In the genomic region with DNA sequence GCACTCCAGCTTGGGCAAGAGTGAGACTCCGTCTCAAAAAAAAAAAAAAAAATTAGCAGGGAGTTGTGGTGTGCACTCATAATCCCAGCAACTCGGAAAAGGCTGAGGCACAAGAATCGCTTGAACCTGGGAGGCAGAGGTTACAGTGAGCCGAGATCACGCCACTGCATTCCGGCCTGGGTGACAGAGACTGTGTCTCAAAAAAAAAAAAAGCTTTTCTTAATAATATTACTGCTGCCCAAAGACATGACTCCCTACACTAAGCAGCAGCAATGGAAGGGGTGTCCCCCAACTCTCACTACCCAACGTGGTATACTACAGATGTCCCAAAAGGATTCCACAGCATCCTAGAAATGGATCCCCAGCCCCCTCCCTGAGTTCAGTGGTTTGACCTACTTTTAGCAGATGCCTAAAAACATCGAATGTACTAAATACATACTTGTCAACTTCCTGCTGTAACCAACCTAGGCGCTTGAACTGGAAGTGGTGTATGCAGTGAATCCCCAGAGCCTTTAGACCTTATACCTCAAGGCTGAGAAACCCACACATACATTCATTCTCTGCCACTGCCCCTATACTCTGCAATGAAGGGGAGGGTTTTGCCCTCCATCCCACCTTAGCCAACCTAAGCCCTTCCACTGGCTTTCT, we compare ENCODE assay signal across 19 cellular contexts. TPM values are rescaled to one million over a fixed set of nuclear protein-coding genes. Genes with fewer than 3 reads are reported as not detected.
A peak's percentile ranks its signal among the peaks of the same experiment; 100 is the strongest.
DNase-seq lines count a peak whose midpoint lies in the region; ATAC-seq and TF ChIP-seq lines count a peak whose summit lies in the region.
"Had no signal": no experiment of that assay in that cellular context is flagged by ENCODE, and none has a peak within 500 bp of the region (broad histone marks: within the 10 kb centered on the region; RNA-seq: fewer than 3 reads in every experiment).

No MANE protein-coding gene starts in this region.

- peaks cover 49% of the 10 kb centered on the region for H3K36me3 Mint-ChIP-seq in activated CD4-positive, alpha-beta T cell treated with anti-CD3 and anti-CD28 coated beads, Interleukin-2, amount 10 ng/mL, durations not matched to agents 24 days and 14 days (ENCODE audit: low read depth)
- peaks cover 34% of the 10 kb centered on the region for H3K36me3 Mint-ChIP-seq in T-cell
- H3K36me3 Mint-ChIP-seq in central memory CD8-positive, alpha-beta T cell (ENCODE audit: insufficient read depth) = peaks cover 10% of the 10 kb centered on the region

- peak overlapping the region in 1 of 2 donors; percentile 3 for H3K27ac ChIP-seq in coronary artery
- H3K27ac ChIP-seq: RWPE1, sigmoid colon had no signal

- H3K9me3 Mint-ChIP-seq in activated CD4-positive, alpha-beta T cell treated with anti-CD3 and anti-CD28 coated beads, Interleukin-2, amount 10 ng/mL, durations not matched to agents 24 days and 14 days = no peaks in the 10 kb centered on the region
- H3K9me3 Mint-ChIP-seq in T-cell = no peaks in the 10 kb centered on the region
- H3K9me3 Mint-ChIP-seq in central memory CD8-positive, alpha-beta T cell = no peaks in the 10 kb centered on the region
- H3K9me3 Mint-ChIP-seq: activated B cell treated with CpG ODN at 0.5 μM for 24 hours had no signal

- peak overlapping the region; percentile 66 for H3K27ac Mint-ChIP-seq in activated CD4-positive, alpha-beta T cell treated with anti-CD3 and anti-CD28 coated beads, Interleukin-2, amount 10 ng/mL, durations not matched to agents 24 days and 14 days
- H3K27ac Mint-ChIP-seq in T-cell = peak overlapping the region; percentile 92 to 95
- peak overlapping the region; percentile 90 for H3K27ac Mint-ChIP-seq in central memory CD8-positive, alpha-beta T cell (ENCODE audit: low read depth)
- H3K27ac Mint-ChIP-seq: activated B cell treated with CpG ODN at 0.5 μM for 24 hours had no signal

- intact Hi-C loops in activated CD4-positive, alpha-beta T cell treated with anti-CD3 and anti-CD28 coated beads, Interleukin-2, amount 10 ng/mL, durations not matched to agents 24 days and 14 days (cut with micrococcal nuclease) = no loop called here

- H3K4me1 Mint-ChIP-seq in activated CD4-positive, alpha-beta T cell treated with anti-CD3 and anti-CD28 coated beads, Interleukin-2, amount 10 ng/mL, durations not matched to agents 24 days and 14 days = peaks cover 20% of the 10 kb centered on the region
- peaks cover 29 to 50% (median 41%) of the 10 kb centered on the region in 3 donors for H3K4me1 Mint-ChIP-seq in T-cell
- H3K4me1 Mint-ChIP-seq in central memory CD8-positive, alpha-beta T cell = peaks cover 57% of the 10 kb centered on the region

- H3K27me3 Mint-ChIP-seq in activated CD4-positive, alpha-beta T cell treated with anti-CD3 and anti-CD28 coated beads, Interleukin-2, amount 10 ng/mL, durations not matched to agents 24 days and 14 days = no peaks in the 10 kb centered on the region
- H3K27me3 Mint-ChIP-seq in T-cell = no peaks in the 10 kb centered on the region
- H3K27me3 Mint-ChIP-seq in central memory CD8-positive, alpha-beta T cell = no peaks in the 10 kb centered on the region
- H3K27me3 Mint-ChIP-seq: activated B cell treated with CpG ODN at 0.5 μM for 24 hours had no signal

- ATAC-seq in T-cell (replicated peaks in 1 of 4) = peak; percentile 63 to 89 (median 78)
- peak; percentile 95 for ATAC-seq in central memory CD8-positive, alpha-beta T cell (replicated peaks; ENCODE audit: extremely low read depth, poor library complexity, severe bottlenecking)
- ATAC-seq in stimulated activated naive CD8-positive, alpha-beta T cell treated with anti-CD3 and anti-CD28 coated beads, Interleukin-15, Interleukin-2, amounts not matched to agents 100 U/mL and 50 U/mL, for 24 hours = peak; percentile 37
- ATAC-seq: left lobe of liver had no signal

- DNase-seq in activated CD4-positive, alpha-beta T cell treated with anti-CD3 and anti-CD28 coated beads, Interleukin-2, amount 10 ng/mL, durations not matched to agents 24 days and 14 days = peak; percentile 73
- DNase-seq in activated CD4-positive, alpha-beta T cell treated with anti-CD3 and anti-CD28 coated beads for 1 hour = no peak
- DNase-seq in T-cell (peak in 29 of 34 experiments; percentile 14 to 62 (median 39)), NCI-H2171 treated with DMSO at 0.1 percent for 48 hours (lab: John Stamatoyannopoulos, UW) (no peak), coronary artery (ENCODE audit: low spot score) (no peak), KG1 (lab: John Stamatoyannopoulos, UW) (no peak)
- peak in 1 of 2 donors; percentile 48 for DNase-seq in central memory CD8-positive, alpha-beta T cell (ENCODE audit: low spot score in 2 of 2)
- no peak for DNase-seq in stimulated activated naive CD8-positive, alpha-beta T cell treated with anti-CD3 and anti-CD28 coated beads, Interleukin-15, Interleukin-2, amounts not matched to agents 100 U/mL and 50 U/mL, for 24 hours
- DNase-seq: activated B cell treated with CpG ODN at 0.5 μM for 24 hours; foreskin melanocyte; stimulated activated CD4-positive, alpha-beta T cell treated with anti-CD3 and anti-CD28 coated beads, Interleukin-4, amount 100 ng/mL, for 1 hour had no signal

- no peak for TF ChIP-seq CTCF in coronary artery (IDR thresholded peaks at IDR 0.05)

- no peak overlapping the region for H3K4me3 ChIP-seq in coronary artery
- H3K4me3 ChIP-seq: sigmoid colon, tibial nerve had no signal

- CTCF ChIA-PET in T-cell (lab: Charles Lee) = interaction anchor here (0.6 to 4.1 kb wide), 10 partner anchors 8 to 80 kb away, joined by 3 to 37 read pairs (median 3); a partner anchor contains a TSS

- peak overlapping the region; percentile 49 for H3K4me3 Mint-ChIP-seq in activated CD4-positive, alpha-beta T cell treated with anti-CD3 and anti-CD28 coated beads, Interleukin-2, amount 10 ng/mL, durations not matched to agents 24 days and 14 days
- peak overlapping the region; percentile 41 to 68 (median 62) for H3K4me3 Mint-ChIP-seq in T-cell
- H3K4me3 Mint-ChIP-seq in central memory CD8-positive, alpha-beta T cell = peak overlapping the region; percentile 50
- H3K4me3 Mint-ChIP-seq: activated B cell treated with CpG ODN at 0.5 μM for 24 hours, CD14-positive monocyte had no signal

- POLR2A ChIA-PET in T-cell (lab: Charles Lee) = interaction anchor here (0.6 to 1.0 kb wide), 7 partner anchors 8 to 82 kb away, joined by 3 to 8 read pairs (median 3); a partner anchor contains a TSS

RNA-seq across cellular contexts. Expression of a gene that starts 8.5 kb away (rescaled TPM):
- 68.6 and 75.3 TPM in 2 replicates for total RNA-seq in activated CD4-positive, alpha-beta T cell treated with anti-CD3 and anti-CD28 coated beads, Interleukin-2, amount 10 ng/mL, durations not matched to agents 24 days and 14 days
- 10 to 100 TPM; 55.6 to 83.0 (median 68.1) TPM for total RNA-seq in T-cell

RNA-seq across cellular contexts. Expression of a gene that starts 23.5 kb away (rescaled TPM):
- 109 and 112 TPM in 2 replicates for total RNA-seq in activated CD4-positive, alpha-beta T cell treated with anti-CD3 and anti-CD28 coated beads, Interleukin-2, amount 10 ng/mL, durations not matched to agents 24 days and 14 days
- 10 to 100 TPM; 63.6 to 82.9 (median 74.3) TPM for total RNA-seq in T-cell

RNA-seq across cellular contexts. Expression of a gene that starts 37.7 kb away (rescaled TPM):
- total RNA-seq in activated CD4-positive, alpha-beta T cell treated with anti-CD3 and anti-CD28 coated beads, Interleukin-2, amount 10 ng/mL, durations not matched to agents 24 days and 14 days = 0.19 and 0.21 TPM in 2 replicates
- 10 to 100 TPM in 1 of 5 donors, 1 to 10 TPM in 4; 5.3 to 15.7 (median 8.9) TPM for total RNA-seq in T-cell
- total RNA-seq: activated B cell treated with CpG ODN at 0.5 μM for 24 hours, left lobe of liver, osteocyte had no signal

RNA-seq across cellular contexts. Expression of a gene that starts 44.3 kb away (rescaled TPM):
- not detected in 2 replicates for total RNA-seq in activated CD4-positive, alpha-beta T cell treated with anti-CD3 and anti-CD28 coated beads, Interleukin-2, amount 10 ng/mL, durations not matched to agents 24 days and 14 days
- total RNA-seq in T-cell = 1 to 10 TPM in 2 of 5 donors, under 1 TPM in 3; 0.47 to 2.6 (median 0.85) TPM
- total RNA-seq: A172, activated B cell treated with CpG ODN at 0.5 μM for 24 hours, astrocyte, left lobe of liver, osteocyte, sigmoid colon, tibial nerve had no signal

Comparison
In these comparisons a context has a peak if more than half of its experiments do, and no peak if none do; other contexts are left out.
1. DNase-seq: peak in activated CD4-positive, alpha-beta T cell treated with anti-CD3 and anti-CD28 coated beads, Interleukin-2, amount 10 ng/mL, durations not matched to agents 24 days and 14 days (single experiment) and T-cell (29 of 34); none in activated CD4-positive, alpha-beta T cell treated with anti-CD3 and anti-CD28 coated beads for 1 hour (single experiment), stimulated activated naive CD8-positive, alpha-beta T cell treated with anti-CD3 and anti-CD28 coated beads, Interleukin-15, Interleukin-2, amounts not matched to agents 100 U/mL and 50 U/mL, for 24 hours (single experiment), NCI-H2171 treated with DMSO at 0.1 percent for 48 hours (single experiment), coronary artery (single experiment) and KG1 (single experiment).
2. ATAC-seq: peak in every context shown above with its lines; median percentile 95 in central memory CD8-positive, alpha-beta T cell; 78 in T-cell; 37 in stimulated activated naive CD8-positive, alpha-beta T cell treated with anti-CD3 and anti-CD28 coated beads, Interleukin-15, Interleukin-2, amounts not matched to agents 100 U/mL and 50 U/mL, for 24 hours.
3. Peak in every context shown above with its lines, with median percentiles within 50 percentile points of each other: H3K27ac Mint-ChIP-seq and H3K4me3 Mint-ChIP-seq.